28 cellular contexts compared by ENCODE assay signal in the genomic region with DNA sequence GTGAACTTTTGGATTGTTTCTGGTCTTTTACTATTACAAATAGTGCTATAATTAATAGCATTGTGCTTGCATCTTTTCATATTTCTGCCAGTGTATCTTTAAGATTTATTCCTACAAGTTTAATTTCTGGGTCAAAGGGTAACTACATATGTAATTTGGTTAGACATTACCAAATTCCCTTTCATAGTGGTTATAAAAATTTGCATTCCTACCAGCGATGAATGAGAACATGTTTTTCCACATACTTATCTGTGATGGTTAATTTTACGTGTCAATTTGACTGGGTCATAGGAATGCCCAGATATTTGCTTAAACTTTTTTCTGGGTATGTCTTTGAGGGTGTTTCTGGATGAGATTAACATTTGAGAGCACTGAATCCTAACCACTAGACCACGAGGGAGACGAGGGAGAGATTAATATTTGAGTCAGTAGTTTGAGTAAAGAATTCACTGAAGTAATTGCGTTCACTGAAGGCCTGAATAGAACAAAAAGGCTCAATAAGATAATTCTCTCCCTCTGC.
"Had no signal": no experiment of that assay in that cellular context is flagged by ENCODE, and none has a peak within 500 bp of the region (broad histone marks: within the 10 kb centered on the region; RNA-seq: fewer than 3 reads in every experiment).

No MANE protein-coding gene starts in this region.

- H3K4me2 ChIP-seq: SK-N-SH had no signal

- H3K36me3 ChIP-seq: brain microvascular endothelial cell, cardiac muscle cell, SJCRH30 had no signal

- H3K9me3 ChIP-seq: SJCRH30, SK-N-SH had no signal

- H3K9ac ChIP-seq: SK-N-SH had no signal

- H3K27ac ChIP-seq: brain microvascular endothelial cell, cardiac muscle cell, RWPE1, SJCRH30, VCaP had no signal

- H3K27me3 ChIP-seq: brain microvascular endothelial cell, cardiac muscle cell, SJCRH30 had no signal

- H3K4me1 ChIP-seq: SJCRH30 had no signal

- ATAC-seq: activated T-helper 17 cell treated with anti-CD3 and anti-CD28 coated beads, Interleukin-2, amount 50 U/mL, for 72 hours; Panc1 had no signal

- DNase-seq: activated CD4-positive, alpha-beta memory T cell treated with anti-CD3 and anti-CD28 coated beads for 36 hours; activated CD4-positive, alpha-beta T cell treated with anti-CD3 and anti-CD28 coated beads, Interleukin-2, amount 10 ng/mL, durations not matched to agents 7 days and 5 days; activated CD4-positive, CD25-positive, alpha-beta regulatory T cell; activated CD8-positive, alpha-beta memory T cell treated with anti-CD3 and anti-CD28 coated beads for 24 hours; activated gamma-delta T cell; activated naive CD4-positive, alpha-beta T cell treated with anti-CD3 and anti-CD28 coated beads, Interleukin-2, amount 10 ng/mL, durations not matched to agents 7 days and 5 days; activated naive CD8-positive, alpha-beta T cell treated with anti-CD3 and anti-CD28 coated beads for 36 hours; activated T-cell treated with anti-CD3 and anti-CD28 coated beads, Interleukin-2, amount 50 U/mL, for 48 hours; aorta; brain microvascular endothelial cell; Kasumi-1; KBM-7; NCI-H146; NCI-H187 treated with DMSO at 0.1 percent for 48 hours; NCI-H2081 treated with DMSO at 0.1 percent for 48 hours; NCI-H446; NCI-H524; NCI-H82; OCI-M1; Right ventricle myocardium superior; SJCRH30; SK-N-SH; T-helper 1 cell had no signal

- H3K4me3 ChIP-seq: cardiac muscle cell, SJCRH30 had no signal
